Comparison of ENCODE assay signal across 10 cellular contexts in genomic region chr12:101792046-101792931, GRCh38. TPM values are rescaled to one million over a fixed set of nuclear protein-coding genes. Genes with fewer than 3 reads are reported as not detected.
DNase-seq lines count a peak whose midpoint lies in the region; ATAC-seq and TF ChIP-seq lines count a peak whose summit lies in the region.
"Had no signal": no experiment of that assay in that cellular context is flagged by ENCODE, and none has a peak within 500 bp of the region (broad histone marks: within the 10 kb centered on the region; RNA-seq: fewer than 3 reads in every experiment).

No MANE protein-coding gene starts in this region.

- H3K36me3 Mint-ChIP-seq in activated T-cell treated with anti-CD3 and anti-CD28 coated beads, Interleukin-2, amount 50 U/mL, for 72 hours (ENCODE audit: insufficient read depth in 2 of 2): peaks cover 0 to 3% of the 10 kb centered on the region in 2 donors
- H3K36me3 Mint-ChIP-seq in WTC11: peaks cover 3% of the 10 kb centered on the region; the same call in 1 of the 2 replicates
- H3K36me3 Mint-ChIP-seq in stimulated activated memory B cell treated with anti-CD40 and anti-IgM and Interleukin-4, amounts not matched to agents 10 μg/mL and 1 μg/mL and 100 μg/mL, for 72 hours: peaks cover 21% of the 10 kb centered on the region

- no peak overlapping the region for H4K91ac ChIP-seq in neuronal stem cell (ENCODE audit: low read depth, low read length, poor library complexity)

- H2BK15ac ChIP-seq in neuronal stem cell (ENCODE audit: low read length): no peak overlapping the region

- H3K79me1 ChIP-seq in neuronal stem cell (ENCODE audit: low read depth, low read length): no peaks in the 10 kb centered on the region

- TF ChIP-seq EP300 in stomach (IDR thresholded peaks at IDR 0.05): no peak

- H2AFZ ChIP-seq in neuronal stem cell (ENCODE audit: low read length): no peak overlapping the region

- POLR2A ChIA-PET in WTC11 (lab: Charles Lee): no interaction called here

- no peak for DNase-seq in activated T-cell treated with anti-CD3 and anti-CD28 coated beads, Interleukin-2, amount 50 U/mL, for 72 hours
- DNase-seq in activated T-cell treated with anti-CD3 and anti-CD28 coated beads, Interleukin-2, amount 50 U/mL, for 48 hours: no peak
- DNase-seq in WTC11 (ENCODE audit: low spot score): no peak
- DNase-seq in heart left ventricle: no peak
- no peak for DNase-seq in stomach
- DNase-seq in neuronal stem cell (ENCODE audit: low spot score): no peak
- DNase-seq: EL, nephron progenitor cell had no signal

- no peak overlapping the region for H3K4me2 ChIP-seq in neuronal stem cell (ENCODE audit: insufficient read depth, low read length, poor library complexity, severe bottlenecking)

- no peak overlapping the region for H3K18ac ChIP-seq in neuronal stem cell (ENCODE audit: low read length)

- CTCF ChIA-PET in WTC11 (lab: Charles Lee): interaction anchor here (3.3 kb wide), 1 partner anchor 38 kb away, joined by 13 read pairs; the partner anchor contains the start of gene GNPTAB

- H3K9me3 Mint-ChIP-seq in activated T-cell treated with anti-CD3 and anti-CD28 coated beads, Interleukin-2, amount 50 U/mL, for 72 hours: no peaks in the 10 kb centered on the region
- H3K9me3 Mint-ChIP-seq in WTC11: no peaks in the 10 kb centered on the region
- no peaks in the 10 kb centered on the region for H3K9me3 Mint-ChIP-seq in stimulated activated memory B cell treated with anti-CD40 and anti-IgM and Interleukin-4, amounts not matched to agents 10 μg/mL and 1 μg/mL and 100 μg/mL, for 72 hours
- H3K9me3 Mint-ChIP-seq: nephron progenitor cell had no signal

- H3K4me1 Mint-ChIP-seq in activated T-cell treated with anti-CD3 and anti-CD28 coated beads, Interleukin-2, amount 50 U/mL, for 72 hours (ENCODE audit: low read depth): peaks cover 55% of the 10 kb centered on the region
- no peaks in the 10 kb centered on the region for H3K4me1 Mint-ChIP-seq in WTC11
- peaks cover 6% of the 10 kb centered on the region for H3K4me1 Mint-ChIP-seq in stimulated activated memory B cell treated with anti-CD40 and anti-IgM and Interleukin-4, amounts not matched to agents 10 μg/mL and 1 μg/mL and 100 μg/mL, for 72 hours
- H3K4me1 Mint-ChIP-seq: nephron progenitor cell had no signal

- no peak overlapping the region for H3K4me3 ChIP-seq in heart left ventricle
- H3K4me3 ChIP-seq in stomach: no peak overlapping the region
- H3K4me3 ChIP-seq in neuronal stem cell (ENCODE audit: low read length in 2 of 2): no peak overlapping the region

- no peak overlapping the region for H3K9ac ChIP-seq in neuronal stem cell (ENCODE audit: low read depth, low read length, poor library complexity)

- H3K4me1 ChIP-seq in heart left ventricle (peaks cover 0 to 21% (median 0%) of the 10 kb centered on the region in 12 donors), stomach (peaks cover 0 to 11% (median 0%) of the 10 kb centered on the region in 4 donors), neuronal stem cell (ENCODE audit: control insufficient read depth in 2 of 2, insufficient read depth in 1 of 2, low read depth in 1 of 2, low read length in 2 of 2) (no peaks in the 10 kb centered on the region)

- no peak overlapping the region for H3K14ac ChIP-seq in neuronal stem cell (ENCODE audit: low read length)

- no peaks in the 10 kb centered on the region for H3K27me3 ChIP-seq in heart left ventricle
- H3K27me3 ChIP-seq in stomach: no peaks in the 10 kb centered on the region
- no peaks in the 10 kb centered on the region for H3K27me3 ChIP-seq in neuronal stem cell (ENCODE audit: control insufficient read depth in 3 of 3, insufficient read depth in 3 of 3, low read depth in 1 of 3, low read length in 3 of 3)

- no peak for TF ChIP-seq POLR2A in heart left ventricle (IDR thresholded peaks at IDR 0.05)
- TF ChIP-seq POLR2A in stomach (IDR thresholded peaks at IDR 0.05): no peak

- H3K4me3 Mint-ChIP-seq in activated T-cell treated with anti-CD3 and anti-CD28 coated beads, Interleukin-2, amount 50 U/mL, for 72 hours: no peak overlapping the region
- H3K4me3 Mint-ChIP-seq in WTC11: no peak overlapping the region
- no peak overlapping the region for H3K4me3 Mint-ChIP-seq in stimulated activated memory B cell treated with anti-CD40 and anti-IgM and Interleukin-4, amounts not matched to agents 10 μg/mL and 1 μg/mL and 100 μg/mL, for 72 hours
- H3K4me3 Mint-ChIP-seq: nephron progenitor cell had no signal

- no peak overlapping the region for H4K8ac ChIP-seq in neuronal stem cell (ENCODE audit: low read depth, low read length)

- H3K4ac ChIP-seq in neuronal stem cell (ENCODE audit: low read length): no peak overlapping the region

- no peak overlapping the region for H3K23ac ChIP-seq in neuronal stem cell (ENCODE audit: low read depth, low read length, poor library complexity)

- no peak for ATAC-seq in activated T-cell treated with anti-CD3 and anti-CD28 coated beads, Interleukin-2, amount 50 U/mL, for 72 hours (replicated peaks in 1 of 2)
- peak; percentile 62; the same call in 1 of the 2 replicates for ATAC-seq in WTC11
- peak in 2 of 4 donors; percentile 59 for ATAC-seq in heart left ventricle
- no peak for ATAC-seq in stimulated activated memory B cell treated with anti-CD40 and anti-IgM and Interleukin-4, amounts not matched to agents 10 μg/mL and 1 μg/mL and 100 μg/mL, for 72 hours
- ATAC-seq in GM21528 (IDR thresholded peaks at IDR 0.05; ENCODE audit: low FRiP score, unreplicated experiment): no peak

- peak overlapping the region; percentile 52 for H3K27ac Mint-ChIP-seq in activated T-cell treated with anti-CD3 and anti-CD28 coated beads, Interleukin-2, amount 50 U/mL, for 72 hours
- H3K27ac Mint-ChIP-seq in WTC11: peak overlapping the region; percentile 35; the same call in 1 of the 2 replicates
- H3K27ac Mint-ChIP-seq in stimulated activated memory B cell treated with anti-CD40 and anti-IgM and Interleukin-4, amounts not matched to agents 10 μg/mL and 1 μg/mL and 100 μg/mL, for 72 hours: peak overlapping the region; percentile 59
- H3K27ac Mint-ChIP-seq: nephron progenitor cell had no signal

- TF ChIP-seq CTCF in WTC11 (IDR thresholded peaks at IDR 0.05): no peak
- TF ChIP-seq CTCF in heart left ventricle (IDR thresholded peaks at IDR 0.05): peak in 9 of 12 donors; percentile 6 to 49 (median 33)
- TF ChIP-seq CTCF in stomach (IDR thresholded peaks at IDR 0.05): peak in 1 of 7 experiments; percentile 37

- 72 to 75% (median 74%) methylated on average over 6 of the region's 6 CpGs for WGBS in heart left ventricle, 4 donors
- WGBS in stomach, 5 donors: 67 to 77% (median 71%) methylated on average over 6 of the region's 6 CpGs
- no CpG with 5 or more reads among the region's 6 CpGs for WGBS in neuronal stem cell (ENCODE audit: extremely low coverage in 2 of 2, insufficient read length in 2 of 2, insufficient replicate concordance in 1 of 2), 2 donors

- intact Hi-C loops in heart left ventricle (cut with DNase I) (loop anchor here in 2 of 10 donors (2.0 to 5.0 kb wide), 2 partner anchors 39 to 40 kb away; partner anchors contain the start of gene GNPTAB (in 2 of the 2)), stomach (cut with DNase I; ENCODE audit: low total_unique reads) (no loop called here)

- no peak overlapping the region for H2BK12ac ChIP-seq in neuronal stem cell (ENCODE audit: low read length)

- peaks cover 0 to 55% (median 35%) of the 10 kb centered on the region in 9 donors for H3K36me3 ChIP-seq in heart left ventricle
- H3K36me3 ChIP-seq in stomach: peaks cover 6 to 41% (median 35%) of the 10 kb centered on the region in 4 donors
- no peaks in the 10 kb centered on the region for H3K36me3 ChIP-seq in neuronal stem cell (replicated peaks in 1 of 2; ENCODE audit: control insufficient read depth in 2 of 2, insufficient read depth in 2 of 2, low read length in 2 of 2)

- H2BK120ac ChIP-seq in neuronal stem cell (ENCODE audit: low read depth, low read length): no peak overlapping the region

- no peak overlapping the region for H3K27ac ChIP-seq in heart left ventricle
- H3K27ac ChIP-seq in stomach: no peak overlapping the region
- H3K27ac ChIP-seq in neuronal stem cell (replicated peaks; ENCODE audit: low read length): no peak overlapping the region

- no peaks in the 10 kb centered on the region for H3K27me3 Mint-ChIP-seq in activated T-cell treated with anti-CD3 and anti-CD28 coated beads, Interleukin-2, amount 50 U/mL, for 72 hours (ENCODE audit: low read depth)
- H3K27me3 Mint-ChIP-seq in WTC11 (ENCODE audit: low read depth): no peaks in the 10 kb centered on the region
- H3K27me3 Mint-ChIP-seq in stimulated activated memory B cell treated with anti-CD40 and anti-IgM and Interleukin-4, amounts not matched to agents 10 μg/mL and 1 μg/mL and 100 μg/mL, for 72 hours: no peaks in the 10 kb centered on the region

- no peak overlapping the region for H2BK5ac ChIP-seq in neuronal stem cell (ENCODE audit: low read length)

- H2AK5ac ChIP-seq in neuronal stem cell (ENCODE audit: low read depth, low read length): no peak overlapping the region

- H3K9me3 ChIP-seq in heart left ventricle (no peaks in the 10 kb centered on the region), stomach (no peaks in the 10 kb centered on the region), neuronal stem cell (replicated peaks in 1 of 2; ENCODE audit: control insufficient read depth in 2 of 2, insufficient read depth in 1 of 2, low read depth in 1 of 2, low read length in 2 of 2) (no peaks in the 10 kb centered on the region)

TF ChIP-seq in WTC11, 78 proteins besides CTCF, POLR2A, EP300 and RAD21 (continues in another document):
- TF ChIP-seq ZNF396 (CRISPR knock-in tag; IDR thresholded peaks at IDR 0.05; ENCODE audit: borderline replicate concordance): no peak

RNA-seq across cellular contexts. Expression of gene GNPTAB, which starts 38.5 kb away (rescaled TPM):
- 10 to 100 TPM; 32.3 to 44.3 TPM for total RNA-seq in activated T-cell treated with anti-CD3 and anti-CD28 coated beads, Interleukin-2, amount 50 U/mL, for 72 hours
- total RNA-seq in WTC11 (2021) (22.5 to 25.4 TPM (median 24.4 TPM) in 3 replicates), heart left ventricle (10 to 100 TPM; 23.5 to 61.2 (median 45.9) TPM), stomach (10 to 100 TPM; 15.8 to 63.2 (median 42.0) TPM)
- polyA plus RNA-seq in heart left ventricle (10 to 100 TPM; 18.0 to 24.0 TPM), stomach (10 to 100 TPM in 2 of 3 donors, 1 to 10 TPM in 1; 8.9 to 12.6 (median 11.5) TPM)
- polyA plus RNA-seq in neuronal stem cell (2013, experiment 1 of 2): 12.4 TPM
- polyA plus RNA-seq in neuronal stem cell (2013, experiment 2 of 2): 13.2 TPM

RNA-seq across cellular contexts. Expression of gene SYCP3, which starts 53.0 kb away (rescaled TPM):
- total RNA-seq in activated T-cell treated with anti-CD3 and anti-CD28 coated beads, Interleukin-2, amount 50 U/mL, for 72 hours: under 1 TPM; 0.30 to 0.91 TPM
- total RNA-seq in WTC11 (2021) (0.15 TPM in 1 of 3 replicates, not detected in the others), heart left ventricle (not detected), stomach (under 1 TPM in 1 of 5 donors, not detected in 4; 0.89 TPM)
- polyA plus RNA-seq in heart left ventricle (under 1 TPM in 1 of 2 donors, not detected in 1; 0.04 TPM), stomach (under 1 TPM in 1 of 3 donors, not detected in 2; 0.28 TPM)
- polyA plus RNA-seq in neuronal stem cell (2013, experiment 1 of 2): 0.04 TPM
- polyA plus RNA-seq in neuronal stem cell (2013, experiment 2 of 2): not detected
